In genomic region chr3:65130782-65131181, GRCh38 we compare ENCODE assay signal across 15 cellular contexts.
"Had no signal": no experiment of that assay in that cellular context is flagged by ENCODE, and none has a peak within 500 bp of the region (broad histone marks: within the 10 kb centered on the region; RNA-seq: fewer than 3 reads in every experiment).

No MANE protein-coding gene starts in this region.

- H3K4me2 ChIP-seq: hepatocyte had no signal

- ATAC-seq: activated CD4-positive, CD25-positive, alpha-beta regulatory T cell treated with anti-CD3 and anti-CD28 coated beads, Interleukin-2, amount 50 U/mL, for 24 hours; activated naive CD4-positive, alpha-beta T cell treated with anti-CD3 and anti-CD28 coated beads, Interleukin-2, amount 50 U/mL, for 72 hours; mucosa of descending colon; naive thymus-derived CD8-positive, alpha-beta T cell had no signal

- H3K4me1 Mint-ChIP-seq: naive thymus-derived CD8-positive, alpha-beta T cell had no signal

- DNase-seq: activated T-cell treated with anti-CD3 and anti-CD28 coated beads, Interleukin-2, amount 50 U/mL, for 1 hour; dorsolateral prefrontal cortex; mucosa of descending colon; naive thymus-derived CD8-positive, alpha-beta T cell; sigmoid colon; stimulated activated CD4-positive, alpha-beta T cell treated with anti-CD3 and anti-CD28 coated beads, Interleukin-12 subunit alpha, Interleukin-12 subunit beta, amount 100 ng/mL, for 4 hours; stimulated activated naive CD4-positive, alpha-beta T cell; substantia nigra; upper lobe of left lung had no signal

- H3K27ac Mint-ChIP-seq: activated naive CD4-positive, alpha-beta T cell treated with anti-CD3 and anti-CD28 coated beads, Interleukin-2, amount 50 U/mL, for 72 hours; naive thymus-derived CD8-positive, alpha-beta T cell; progenitor cell of endocrine pancreas had no signal

- H3K4me3 ChIP-seq: dorsolateral prefrontal cortex, hepatocyte, lung, mucosa of descending colon, sigmoid colon, upper lobe of left lung had no signal

- FAIRE-seq: endometrium had no signal

- H3K27me3 ChIP-seq: dorsolateral prefrontal cortex, hepatocyte, sigmoid colon, upper lobe of left lung had no signal

- H3K27me3 Mint-ChIP-seq: progenitor cell of endocrine pancreas had no signal

- H3K36me3 Mint-ChIP-seq: naive thymus-derived CD8-positive, alpha-beta T cell had no signal

- H3K4me3 Mint-ChIP-seq: naive thymus-derived CD8-positive, alpha-beta T cell had no signal

- H3K79me2 ChIP-seq: hepatocyte had no signal

- H3K9me3 ChIP-seq: mucosa of descending colon, sigmoid colon, upper lobe of left lung had no signal

- H3K27ac ChIP-seq: dorsolateral prefrontal cortex, hepatocyte, sigmoid colon, upper lobe of left lung had no signal

- H3K4me1 ChIP-seq: upper lobe of left lung had no signal

- H3K36me3 ChIP-seq: sigmoid colon, upper lobe of left lung had no signal

- H2AFZ ChIP-seq: hepatocyte had no signal
